Comparison of ENCODE assay signal across 8 cellular contexts in genomic region chr2:26605195-26605968, GRCh38. TPM values are rescaled to one million over a fixed set of nuclear protein-coding genes. Genes with fewer than 3 reads are reported as not detected.
A peak's percentile ranks its signal among the peaks of the same experiment; 100 is the strongest.
DNase-seq lines count a peak whose midpoint lies in the region; ATAC-seq and TF ChIP-seq lines count a peak whose summit lies in the region.

No MANE protein-coding gene starts in this region.

- no peaks in the 10 kb centered on the region for H3K27me3 ChIP-seq in CD8-positive, alpha-beta T cell (ENCODE audit: insufficient read depth, low read length)
- no peaks in the 10 kb centered on the region for H3K27me3 ChIP-seq in H9 (ENCODE audit: insufficient read depth, low read length)

- no peak overlapping the region for H2BK12ac ChIP-seq in H9 (ENCODE audit: insufficient read length, low read depth, low read length)

- no peak overlapping the region for H4K91ac ChIP-seq in H9 (ENCODE audit: insufficient read length, low read depth, low read length)

- POLR2A ChIA-PET in CD8-positive, alpha-beta T cell (lab: Charles Lee), result no interaction called here

- no CpG with 5 or more reads among the region's 12 CpGs for whole genome bisulfite sequencing in H9 (ENCODE audit: extremely low coverage, insufficient read length, low lambda C conversion rate)

- intact Hi-C loops in CD8-positive, alpha-beta T cell (cut with DNase I, micrococcal nuclease), result loop anchor here in 1 of 2 experiments (1.0 kb wide), 1 partner anchor 140 kb away; no protein-coding TSS in a partner anchor
- intact Hi-C loops in left ventricle myocardium superior (cut with micrococcal nuclease), result loop anchor here (2.0 kb wide), 1 partner anchor 141 kb away; no protein-coding TSS in a partner anchor

- no peak overlapping the region for H3T11ph ChIP-seq in H9 (ENCODE audit: low read length)

- no peaks in the 10 kb centered on the region for H3K9me3 Mint-ChIP-seq in CD8-positive, alpha-beta T cell
- H3K9me3 Mint-ChIP-seq in H9, result no peaks in the 10 kb centered on the region
- H3K9me3 Mint-ChIP-seq in activated naive CD8-positive, alpha-beta T cell treated with anti-CD3 and anti-CD28 coated beads, Interleukin-2, amount 50 U/mL, for 24 hours, result no peaks in the 10 kb centered on the region

- no peaks in the 10 kb centered on the region for H3K23me2 ChIP-seq in H9 (ENCODE audit: insufficient read length, low read depth, low read length, poor library complexity, severe bottlenecking)

- no peak overlapping the region for H3K4me3 ChIP-seq in CD8-positive, alpha-beta T cell (ENCODE audit: low read depth, low read length)

- no peak overlapping the region for H2BK20ac ChIP-seq in H9 (ENCODE audit: low read depth, low read length, poor library complexity, severe bottlenecking)

- no peak overlapping the region for H3K4me2 ChIP-seq in H9 (ENCODE audit: insufficient read depth, insufficient read length, low read length)

- H3K18ac ChIP-seq in H9 (ENCODE audit: insufficient read length, low read depth, low read length), result no peak overlapping the region

- H2BK120ac ChIP-seq in H9 (ENCODE audit: low read depth, low read length, poor library complexity, severe bottlenecking), result no peak overlapping the region

- no peak overlapping the region for H4K5ac ChIP-seq in H9 (ENCODE audit: insufficient read length, low read depth, low read length)

- no peak overlapping the region for H3K4me3 Mint-ChIP-seq in CD8-positive, alpha-beta T cell
- no peak overlapping the region for H3K4me3 Mint-ChIP-seq in H9
- no peak overlapping the region for H3K4me3 Mint-ChIP-seq in activated naive CD8-positive, alpha-beta T cell treated with anti-CD3 and anti-CD28 coated beads, Interleukin-2, amount 50 U/mL, for 24 hours

- H2BK15ac ChIP-seq in H9 (ENCODE audit: low read depth, low read length), result no peak overlapping the region

- no peak overlapping the region for H3K56ac ChIP-seq in H9 (ENCODE audit: insufficient read length, low read depth, low read length)

- no peaks in the 10 kb centered on the region for H3K36me3 ChIP-seq in CD8-positive, alpha-beta T cell (ENCODE audit: insufficient read depth, low read length)

- peaks cover 23% of the 10 kb centered on the region for H3K4me1 ChIP-seq in CD8-positive, alpha-beta T cell (ENCODE audit: insufficient read depth, low read length)
- no peaks in the 10 kb centered on the region for H3K4me1 ChIP-seq in H9 (ENCODE audit: insufficient read depth, low read length)

- no peak overlapping the region for H4K8ac ChIP-seq in H9 (replicated peaks; ENCODE audit: insufficient read length, low read depth, low read length)

- peak; percentile 70 for TF ChIP-seq CTCF in CD8-positive, alpha-beta T cell (IDR thresholded peaks at IDR 0.05)
- peak; percentile 93 for TF ChIP-seq CTCF in H9 (conservative IDR thresholded peaks at IDR 0.05)

- no peak overlapping the region for H3K27ac ChIP-seq in CD8-positive, alpha-beta T cell (ENCODE audit: low read depth, low read length)
- H3K27ac ChIP-seq in H9 (ENCODE audit: insufficient read length, low read depth, low read length), result no peak overlapping the region

- no peak overlapping the region for H3K4ac ChIP-seq in H9 (ENCODE audit: low read depth, low read length)

- no peaks in the 10 kb centered on the region for H3K79me1 ChIP-seq in H9 (ENCODE audit: insufficient read depth, low read depth, low read length, poor library complexity, severe bottlenecking)

- ATAC-seq in CD8-positive, alpha-beta T cell, result no peak
- ATAC-seq in activated naive CD8-positive, alpha-beta T cell treated with anti-CD3 and anti-CD28 coated beads, Interleukin-2, amount 50 U/mL, for 24 hours, result no peak
- peak; percentile 73 for ATAC-seq in left ventricle myocardium superior
- no peak for ATAC-seq in GM21526 (IDR thresholded peaks at IDR 0.05; ENCODE audit: low FRiP score, unreplicated experiment)
- ATAC-seq in activated CD4-positive, CD25-positive, alpha-beta regulatory T cell treated with anti-CD3 and anti-CD28 coated beads, Interleukin-2, amount 50 U/mL, for 24 hours, result no peak

- H3K4me1 Mint-ChIP-seq in CD8-positive, alpha-beta T cell (ENCODE audit: low read depth), result peaks cover 21% of the 10 kb centered on the region
- peaks cover 2 to 16% of the 10 kb centered on the region in 2 experiments; a peak in 3 of 4 replicates for H3K4me1 Mint-ChIP-seq in H9
- peaks cover 21% of the 10 kb centered on the region for H3K4me1 Mint-ChIP-seq in activated naive CD8-positive, alpha-beta T cell treated with anti-CD3 and anti-CD28 coated beads, Interleukin-2, amount 50 U/mL, for 24 hours

- no peak overlapping the region for H2AFZ ChIP-seq in H9 (ENCODE audit: low read length)

- H3K27me3 Mint-ChIP-seq in CD8-positive, alpha-beta T cell (ENCODE audit: low read depth), result peaks cover 20% of the 10 kb centered on the region
- H3K27me3 Mint-ChIP-seq in H9 (ENCODE audit: low read depth), result peaks cover 38% of the 10 kb centered on the region
- H3K27me3 Mint-ChIP-seq in activated naive CD8-positive, alpha-beta T cell treated with anti-CD3 and anti-CD28 coated beads, Interleukin-2, amount 50 U/mL, for 24 hours, result peaks cover 24% of the 10 kb centered on the region

- H3K79me2 ChIP-seq in H9 (ENCODE audit: insufficient read depth, low read length), result no peaks in the 10 kb centered on the region

- DNase-seq in CD8-positive, alpha-beta T cell, result peak in 4 of 7 experiments; percentile 14 to 54 (median 28)
- DNase-seq in H9, result peak; percentile 79
- DNase-seq in NCI-H82 treated with DMSO at 0.1 percent for 48 hours (lab: John Stamatoyannopoulos, UW; ENCODE audit: unreplicated experiment), result peak; percentile 42
- peak; percentile 31 for DNase-seq in activated naive CD8-positive, alpha-beta T cell treated with anti-CD3 and anti-CD28 coated beads, Interleukin-2, amount 50 U/mL, for 24 hours
- no peak for DNase-seq in left ventricle myocardium superior
- DNase-seq in retina, result peak; percentile 69

- H3K9me3 ChIP-seq in CD8-positive, alpha-beta T cell (ENCODE audit: low read length), result no peaks in the 10 kb centered on the region
- H3K9me3 ChIP-seq in H9 (ENCODE audit: control insufficient read depth, low read depth, low read length), result no peaks in the 10 kb centered on the region

- H2BK5ac ChIP-seq in H9 (ENCODE audit: insufficient read length, low read length), result no peak overlapping the region

- H3K9ac ChIP-seq in H9 (ENCODE audit: extremely low read depth, insufficient read length, low read length), result no peak overlapping the region

- H2AK5ac ChIP-seq in H9 (ENCODE audit: insufficient read length, low read length), result no peak overlapping the region

- CTCF ChIA-PET in CD8-positive, alpha-beta T cell (lab: Charles Lee), result interaction anchor here (0.7 to 7.1 kb wide), 17 partner anchors 8 to 148 kb away, joined by 3 to 147 read pairs (median 4); no protein-coding TSS in a partner anchor

- no peak overlapping the region for H3K27ac Mint-ChIP-seq in CD8-positive, alpha-beta T cell
- H3K27ac Mint-ChIP-seq in H9, result no peak overlapping the region
- H3K27ac Mint-ChIP-seq in activated naive CD8-positive, alpha-beta T cell treated with anti-CD3 and anti-CD28 coated beads, Interleukin-2, amount 50 U/mL, for 24 hours, result no peak overlapping the region

- no peak overlapping the region for H3K23ac ChIP-seq in H9 (ENCODE audit: insufficient read length, low read depth, low read length)

- no peak overlapping the region for H3K14ac ChIP-seq in H9 (ENCODE audit: insufficient read depth, low read length)

- no peaks in the 10 kb centered on the region for H4K20me1 ChIP-seq in H9 (ENCODE audit: control insufficient read depth, insufficient read depth, insufficient read length)

- no peaks in the 10 kb centered on the region for H3K36me3 Mint-ChIP-seq in CD8-positive, alpha-beta T cell
- no peaks in the 10 kb centered on the region for H3K36me3 Mint-ChIP-seq in H9 (ENCODE audit: insufficient read depth in 1 of 3, low read depth in 3 of 3)
- H3K36me3 Mint-ChIP-seq in activated naive CD8-positive, alpha-beta T cell treated with anti-CD3 and anti-CD28 coated beads, Interleukin-2, amount 50 U/mL, for 24 hours (ENCODE audit: low read depth), result no peaks in the 10 kb centered on the region

RNA-seq across cellular contexts. Expression of gene CIB4, which starts 35.8 kb away (rescaled TPM):
- total RNA-seq in CD8-positive, alpha-beta T cell, result not detected
- not detected in 2 replicates for total RNA-seq in H9 (2021)
- not detected for total RNA-seq in left ventricle myocardium superior
